Comparison of ENCODE assay signal across 8 cellular contexts in the genomic region with DNA sequence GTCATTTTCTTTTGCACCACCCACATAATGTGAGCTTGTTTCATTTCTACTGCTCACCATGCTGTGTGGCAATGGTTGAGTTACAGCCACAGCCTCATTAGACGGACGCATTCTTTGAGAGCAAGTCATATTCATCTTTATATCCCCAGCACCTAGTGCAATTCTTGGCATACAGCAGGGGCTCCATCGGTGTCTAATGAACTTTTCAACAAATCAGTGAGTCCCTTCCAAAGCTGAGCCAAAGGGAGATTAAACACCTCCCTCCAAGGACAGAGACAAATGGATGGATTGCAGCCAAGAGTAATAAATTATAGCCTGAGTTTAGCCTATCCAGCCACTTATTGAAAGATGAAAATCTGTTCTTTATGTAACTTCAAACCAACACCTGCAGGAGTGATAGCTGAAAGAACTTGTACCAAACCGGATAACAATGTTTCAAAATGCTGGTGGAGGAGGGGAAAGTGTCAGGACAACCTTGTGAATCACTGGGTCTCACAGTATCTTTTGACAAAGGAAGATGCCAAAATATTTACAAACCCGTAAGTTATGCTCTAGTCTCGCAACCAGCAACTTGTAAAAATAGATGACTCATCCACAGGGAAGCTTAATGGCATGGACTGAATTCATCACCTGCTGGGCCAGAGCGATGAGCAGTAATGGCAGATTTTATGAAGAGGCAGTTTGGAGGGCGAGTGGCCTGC.
A peak's percentile ranks its signal among the peaks of the same experiment; 100 is the strongest.
DNase-seq lines count a peak whose midpoint lies in the region; ATAC-seq and TF ChIP-seq lines count a peak whose summit lies in the region.

No MANE protein-coding gene starts in this region.

- TF ChIP-seq CTCF in brain microvascular endothelial cell (IDR thresholded peaks at IDR 0.05; ENCODE audit: low read depth, low read length, missing control alignments): no peak

- in situ Hi-C loops in brain microvascular endothelial cell (cut with HindIII; ENCODE audit: low pct_ligation_motif_present, low sequenced_read_pairs): no loop called here

- no peak for ATAC-seq in GM18517 (IDR thresholded peaks at IDR 0.05; ENCODE audit: unreplicated experiment)

- H3K4me3 ChIP-seq in brain microvascular endothelial cell (ENCODE audit: low read depth, low read length): no peak overlapping the region

- H3K27me3 ChIP-seq in brain microvascular endothelial cell (replicated peaks): no peaks in the 10 kb centered on the region

- H3K27ac ChIP-seq in brain microvascular endothelial cell: peak overlapping the region; percentile 46

- DNase-seq in EL: peak; percentile 95
- DNase-seq in NCI-H2196 (lab: John Stamatoyannopoulos, UW; ENCODE audit: unreplicated experiment): peak; percentile 80
- peak; percentile 84 for DNase-seq in brain microvascular endothelial cell
- peak; percentile 68 for DNase-seq in non-pigmented ciliary epithelial cell (ENCODE audit: low read depth)
- DNase-seq in T-helper 2 cell: no peak
- no peak for DNase-seq in SKM-1 treated with dmso at 0.1 percent for 144 hours (lab: John Stamatoyannopoulos, UW; ENCODE audit: unreplicated experiment)
- no peak for DNase-seq in NCI-H2029 (lab: John Stamatoyannopoulos, UW)

- no peaks in the 10 kb centered on the region for H3K36me3 ChIP-seq in brain microvascular endothelial cell (replicated peaks)

Comparison
In these comparisons a context has a peak if more than half of its experiments do, and no peak if none do; other contexts are left out.
1. DNase-seq: peak in EL (single experiment), NCI-H2196 (single experiment), brain microvascular endothelial cell (single experiment) and non-pigmented ciliary epithelial cell (single experiment); none in T-helper 2 cell (0 of 5), SKM-1 treated with dmso at 0.1 percent for 144 hours (single experiment) and NCI-H2029 (single experiment).